ENCODE assay signal across 17 cellular contexts in genomic region chr14:64838656-64839055, GRCh38.
"Had no signal": no experiment of that assay in that cellular context is flagged by ENCODE, and none has a peak within 500 bp of the region (broad histone marks: within the 10 kb centered on the region; RNA-seq: fewer than 3 reads in every experiment).

No MANE protein-coding gene starts in this region.

- H3K27ac ChIP-seq: adrenal gland, left lung, right lobe of liver, spleen, tibial nerve, vagina had no signal

- H3K36me3 ChIP-seq: adrenal gland, left lung, right lobe of liver, spleen, tibial nerve, vagina had no signal

- H3K27me3 ChIP-seq: right lobe of liver, vagina had no signal

- H3K4me3 ChIP-seq: adrenal gland, left lung, right lobe of liver, spleen, tibial nerve, vagina had no signal

- DNase-seq: activated CD4-positive, alpha-beta T cell treated with anti-CD3 and anti-CD28 coated beads, Interleukin-2, amount 50 U/mL, for 4 hours; activated naive CD4-positive, alpha-beta T cell treated with anti-CD3 and anti-CD28 coated beads, Interleukin-2, amount 50 U/mL, for 16 hours; activated T-cell treated with anti-CD3 and anti-CD28 coated beads, Interleukin-2, amount 50 U/mL, for 1 hour; adrenal gland; central memory CD4-positive, alpha-beta T cell; effector memory CD4-positive, alpha-beta T cell; erythroblast; glutamatergic neuron; left lung; occipital lobe; right lobe of liver; spleen; stimulated activated CD4-positive, alpha-beta T cell treated with anti-CD3 and anti-CD28 coated beads, Interleukin-1b, Interleukin-23, amount 100 ng/mL, for 48 hours; stimulated activated naive B cell treated with anti-CD40 and anti-IgM and Interleukin-4, amounts not matched to agents 10 μg/mL and 1 μg/mL and 100 μg/mL, for 72 hours had no signal

- ATAC-seq: activated CD4-positive, CD25-positive, alpha-beta regulatory T cell treated with anti-CD3 and anti-CD28 coated beads, Interleukin-2, amount 50 U/mL, for 24 hours; left lung; right lobe of liver; stimulated activated naive B cell treated with anti-CD40 and anti-IgM and Interleukin-4, amounts not matched to agents 10 μg/mL and 1 μg/mL and 100 μg/mL, for 72 hours had no signal

- H3K9me3 ChIP-seq: adrenal gland, left lung, right lobe of liver, tibial nerve, vagina had no signal

- H3K4me1 ChIP-seq: adrenal gland, right lobe of liver, spleen, tibial nerve, vagina had no signal
